In the genomic region with DNA sequence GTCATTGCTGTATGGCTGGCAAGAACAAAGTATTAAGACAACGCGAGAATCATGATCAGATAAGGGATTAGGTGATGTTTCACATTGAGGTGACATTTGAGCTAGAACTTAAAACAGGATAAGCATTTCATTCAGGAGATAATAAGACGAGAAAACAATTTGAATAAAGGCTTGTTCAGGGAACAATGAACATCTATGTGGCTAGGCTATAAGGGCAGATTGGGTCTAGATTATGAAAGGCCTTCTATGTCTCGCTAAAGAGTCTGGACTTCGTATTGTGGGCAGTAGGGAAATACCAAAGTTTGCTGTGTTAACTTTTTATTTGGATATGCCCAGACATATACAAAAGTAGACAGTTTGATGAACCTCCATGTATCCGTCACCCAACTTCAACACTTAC, we compare ENCODE assay signal across 24 cellular contexts.
"Had no signal": no experiment of that assay in that cellular context is flagged by ENCODE, and none has a peak within 500 bp of the region (broad histone marks: within the 10 kb centered on the region; RNA-seq: fewer than 3 reads in every experiment).

No MANE protein-coding gene starts in this region.

- H3K27ac ChIP-seq: body of pancreas, cardiac muscle cell, esophagus muscularis mucosa, gastroesophageal sphincter, heart left ventricle, parathyroid adenoma, sigmoid colon, upper lobe of right lung had no signal

- H3K9me3 ChIP-seq: body of pancreas, esophagus muscularis mucosa, gastroesophageal sphincter, heart left ventricle, mucosa of descending colon, sigmoid colon, upper lobe of right lung had no signal

- H3K36me3 ChIP-seq: cardiac muscle cell had no signal

- H3K4me2 ChIP-seq: smooth muscle cell had no signal

- H3K27me3 ChIP-seq: body of pancreas, cardiac muscle cell, esophagus muscularis mucosa, gastroesophageal sphincter, heart left ventricle, sigmoid colon, upper lobe of right lung had no signal

- H3K4me1 ChIP-seq: parathyroid adenoma had no signal

- H2AFZ ChIP-seq: parathyroid adenoma had no signal

- H3K9ac ChIP-seq: parathyroid adenoma had no signal

- H3K4me3 ChIP-seq: body of pancreas, cardiac muscle cell, esophagus muscularis mucosa, gastroesophageal sphincter, heart left ventricle, mucosa of descending colon, sigmoid colon, smooth muscle cell, upper lobe of right lung had no signal

- DNase-seq: activated CD4-positive, alpha-beta memory T cell treated with anti-CD3 and anti-CD28 coated beads for 36 hours; activated CD4-positive, alpha-beta T cell treated with anti-CD3 and anti-CD28 coated beads for 4 hours; activated CD4-positive, CD25-positive, alpha-beta regulatory T cell; activated effector memory CD4-positive, alpha-beta T cell treated with Interleukin-2 at 50 U/mL for 16 hours; activated naive CD4-positive, alpha-beta T cell treated with anti-CD3 and anti-CD28 coated beads, Interleukin-2, amount 10 ng/mL, durations not matched to agents 7 days and 5 days; activated T-cell treated with anti-CD3 and anti-CD28 coated beads, Interleukin-2, amount 50 U/mL, for 72 hours; body of pancreas; dermis blood vessel endothelial cell; effector memory CD4-positive, alpha-beta T cell; heart left ventricle; left cardiac atrium; mucosa of descending colon; nephron progenitor cell; sigmoid colon; stimulated activated CD4-positive, alpha-beta T cell treated with anti-CD3 and anti-CD28 coated beads, Interleukin-15, amount 100 ng/mL, for 24 hours; stimulated activated naive B cell treated with anti-CD40 and anti-IgM and Interleukin-4, amounts not matched to agents 10 μg/mL and 1 μg/mL and 100 μg/mL, for 72 hours; SW 1271; T-helper 17 cell; upper lobe of right lung had no signal
